In genomic region chr2:46836295-46837111, GRCh38 we compare ENCODE assay signal across 12 cellular contexts.
A peak's percentile ranks its signal among the peaks of the same experiment; 100 is the strongest.
DNase-seq lines count a peak whose midpoint lies in the region; ATAC-seq and TF ChIP-seq lines count a peak whose summit lies in the region.
"Had no signal": no experiment of that assay in that cellular context is flagged by ENCODE, and none has a peak within 500 bp of the region (broad histone marks: within the 10 kb centered on the region; RNA-seq: fewer than 3 reads in every experiment).

No MANE protein-coding gene starts in this region.

- H3K4me3 ChIP-seq in MG63 (no peak overlapping the region), fibroblast of mammary gland (ENCODE audit: control insufficient read depth, low read depth, low read length) (no peak overlapping the region)

- no peaks in the 10 kb centered on the region for H3K36me3 ChIP-seq in MG63

- H3K27me3 ChIP-seq in MG63: no peaks in the 10 kb centered on the region

- no peak for TF ChIP-seq CTCF in fibroblast of mammary gland (conservative IDR thresholded peaks at IDR 0.05; ENCODE audit: control insufficient read depth, insufficient read depth, low read depth, low read length)

- peaks cover 2% of the 10 kb centered on the region; the same call in 1 of the 2 replicates for H3K9me3 ChIP-seq in MG63

- no peak for ATAC-seq in GM18502 (IDR thresholded peaks at IDR 0.05; ENCODE audit: poor library complexity, unreplicated experiment)
- ATAC-seq: naive thymus-derived CD8-positive, alpha-beta T cell had no signal

- DNase-seq in ELR (ENCODE audit: low read depth): peak; percentile 54
- DNase-seq in MG63: peak; percentile 35
- peak; percentile 51 for DNase-seq in fibroblast of mammary gland (ENCODE audit: low read depth)
- peak; percentile 27 for DNase-seq in putamen (ENCODE audit: low spot score)
- no peak for DNase-seq in LoVo (ENCODE audit: low spot score)
- DNase-seq in central memory CD4-positive, alpha-beta T cell: no peak
- no peak for DNase-seq in occipital lobe (lab: John Stamatoyannopoulos, UW)
- DNase-seq: activated B cell treated with CpG ODN at 0.5 μM for 24 hours; CD8-positive, alpha-beta memory T cell; naive thymus-derived CD8-positive, alpha-beta T cell; NK-92 treated with Interleukin-12 subunit alpha and Interleukin-12 subunit beta, amount 100 ng/mL, for 24 hours had no signal

Comparison
In these comparisons a context has a peak if more than half of its experiments do, and no peak if none do; other contexts are left out.
1. DNase-seq: peak in ELR (single experiment), MG63 (single experiment), fibroblast of mammary gland (single experiment) and putamen (single experiment); none in LoVo (single experiment), central memory CD4-positive, alpha-beta T cell (single experiment) and occipital lobe (single experiment).